8 cellular contexts compared by ENCODE assay signal in genomic region chr7:132430863-132431822, GRCh38.
DNase-seq lines count a peak whose midpoint lies in the region; ATAC-seq and TF ChIP-seq lines count a peak whose summit lies in the region.

No MANE protein-coding gene starts in this region.

- no peaks in the 10 kb centered on the region for H3K27me3 Mint-ChIP-seq in activated naive CD8-positive, alpha-beta T cell
- no peaks in the 10 kb centered on the region for H3K27me3 Mint-ChIP-seq in naive thymus-derived CD8-positive, alpha-beta T cell

- POLR2A ChIA-PET in naive thymus-derived CD8-positive, alpha-beta T cell (lab: Charles Lee) = interaction anchor here (0.9 to 1.4 kb wide), 4 partner anchors 18 to 36 kb away, joined by 3 to 4 read pairs (median 4); no protein-coding TSS in a partner anchor

- peak overlapping the region; percentile 64 for H3K27ac Mint-ChIP-seq in activated naive CD8-positive, alpha-beta T cell
- peak overlapping the region; percentile 51 to 92 (median 82) for H3K27ac Mint-ChIP-seq in naive thymus-derived CD8-positive, alpha-beta T cell

- ATAC-seq in naive thymus-derived CD8-positive, alpha-beta T cell = peak; percentile 73 to 89
- ATAC-seq in HG02840 (IDR thresholded peaks at IDR 0.05; ENCODE audit: low FRiP score, unreplicated experiment) (no peak), GM21526 (IDR thresholded peaks at IDR 0.05; ENCODE audit: low FRiP score, unreplicated experiment) (no peak), GM18861 (IDR thresholded peaks at IDR 0.05; ENCODE audit: unreplicated experiment) (no peak)

- no peak overlapping the region for H3K27ac ChIP-seq in caudate nucleus (ENCODE audit: low read depth, low read length)

- no peak for TF ChIP-seq CTCF in AG10803 (conservative IDR thresholded peaks at IDR 0.05; ENCODE audit: low read length)

- H3K4me3 ChIP-seq in AG10803 (ENCODE audit: low read length) = no peak overlapping the region

- peak overlapping the region; percentile 14 for H3K4me3 Mint-ChIP-seq in activated naive CD8-positive, alpha-beta T cell
- peak overlapping the region; percentile 0 to 72 (median 42) for H3K4me3 Mint-ChIP-seq in naive thymus-derived CD8-positive, alpha-beta T cell

- DNase-seq in AG10803 (ENCODE audit: low read depth) (peak; percentile 86), NCI-H2029 treated with DMSO at 0.1 percent for 48 hours (lab: John Stamatoyannopoulos, UW) (peak; percentile 58), caudate nucleus (lab: John Stamatoyannopoulos, UW) (no peak)
- peak in 8 of 10 donors; percentile 16 to 78 (median 57) for DNase-seq in naive thymus-derived CD8-positive, alpha-beta T cell

- peaks cover 76% of the 10 kb centered on the region for H3K4me1 Mint-ChIP-seq in activated naive CD8-positive, alpha-beta T cell (ENCODE audit: low read depth)
- peaks cover 54 to 87% (median 78%) of the 10 kb centered on the region in 4 donors for H3K4me1 Mint-ChIP-seq in naive thymus-derived CD8-positive, alpha-beta T cell

- H3K9me3 Mint-ChIP-seq in activated naive CD8-positive, alpha-beta T cell (ENCODE audit: low read depth) = no peaks in the 10 kb centered on the region
- peaks cover 0 to 7% (median 0%) of the 10 kb centered on the region in 9 donors for H3K9me3 Mint-ChIP-seq in naive thymus-derived CD8-positive, alpha-beta T cell

- H3K36me3 Mint-ChIP-seq in activated naive CD8-positive, alpha-beta T cell = no peaks in the 10 kb centered on the region
- H3K36me3 Mint-ChIP-seq in naive thymus-derived CD8-positive, alpha-beta T cell = no peaks in the 10 kb centered on the region

Comparison
In these comparisons a context has a peak if more than half of its experiments do, and no peak if none do; other contexts are left out.
1. DNase-seq: peak in AG10803 (single experiment), NCI-H2029 treated with DMSO at 0.1 percent for 48 hours (single experiment) and naive thymus-derived CD8-positive, alpha-beta T cell (8 of 10); none in caudate nucleus (0 of 61).
2. ATAC-seq: peak in naive thymus-derived CD8-positive, alpha-beta T cell (2 of 2); none in HG02840 (single experiment), GM21526 (single experiment) and GM18861 (single experiment).